19 cellular contexts compared by ENCODE assay signal in the genomic region with DNA sequence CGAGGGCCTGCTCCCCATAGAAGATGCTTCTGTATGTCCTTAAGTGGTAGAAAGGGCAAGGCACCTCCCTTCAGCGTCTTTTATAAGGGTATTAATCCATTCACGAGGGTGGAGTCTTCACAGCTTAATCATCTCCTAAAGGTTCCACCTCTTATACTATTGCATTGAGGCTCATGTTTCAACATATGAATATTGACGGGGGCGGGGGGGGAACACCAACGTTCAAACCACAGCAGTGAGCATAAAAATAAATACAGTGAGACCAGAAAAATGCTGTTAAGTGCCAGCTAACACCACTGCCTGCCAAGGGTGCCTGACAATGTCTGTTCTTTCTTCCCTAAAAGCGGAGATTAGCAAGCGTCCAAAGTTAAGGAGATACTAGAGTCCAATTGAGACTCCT.
"Had no signal": no experiment of that assay in that cellular context is flagged by ENCODE, and none has a peak within 500 bp of the region (broad histone marks: within the 10 kb centered on the region; RNA-seq: fewer than 3 reads in every experiment).

No MANE protein-coding gene starts in this region.

- ATAC-seq: gastroesophageal sphincter; left cardiac atrium; naive thymus-derived CD4-positive, alpha-beta T cell had no signal

- H3K27me3 ChIP-seq: esophagus squamous epithelium, gastroesophageal sphincter, sigmoid colon, stomach had no signal

- H3K4me1 ChIP-seq: esophagus squamous epithelium, gastroesophageal sphincter, left ventricle myocardium inferior, sigmoid colon, stomach had no signal

- H3K27ac ChIP-seq: esophagus squamous epithelium, gastroesophageal sphincter, left ventricle myocardium inferior, sigmoid colon, stomach had no signal

- DNase-seq: dermis blood vessel endothelial cell; esophagus squamous epithelium; foreskin fibroblast; immature natural killer cell; kidney; left cardiac atrium; left ventricle myocardium inferior; mesendoderm; naive thymus-derived CD4-positive, alpha-beta T cell; nephron progenitor cell; posterior cingulate gyrus; sigmoid colon; small intestine; stimulated activated CD4-positive, alpha-beta T cell treated with anti-CD3 and anti-CD28 coated beads, Interleukin-12 subunit alpha, Interleukin-12 subunit beta, amount 100 ng/mL, for 4 hours; stimulated activated naive CD4-positive, alpha-beta T cell; stomach; substantia nigra; trophoblast cell had no signal

- H3K9me3 ChIP-seq: sigmoid colon had no signal

- H3K4me3 ChIP-seq: esophagus squamous epithelium, gastroesophageal sphincter, left ventricle myocardium inferior, sigmoid colon, stomach had no signal

- H3K36me3 ChIP-seq: esophagus squamous epithelium, gastroesophageal sphincter, left ventricle myocardium inferior, sigmoid colon, stomach had no signal
